In genomic region chr20:58621906-58622548, GRCh38 we compare ENCODE assay signal across 19 cellular contexts. TPM values are rescaled to one million over a fixed set of nuclear protein-coding genes. Genes with fewer than 3 reads are reported as not detected.
A peak's percentile ranks its signal among the peaks of the same experiment; 100 is the strongest.
DNase-seq lines count a peak whose midpoint lies in the region; ATAC-seq, FAIRE-seq and TF ChIP-seq lines count a peak whose summit lies in the region.
"Had no signal": no experiment of that assay in that cellular context is flagged by ENCODE, and none has a peak within 500 bp of the region (broad histone marks: within the 10 kb centered on the region; RNA-seq: fewer than 3 reads in every experiment).

No MANE protein-coding gene starts in this region.

- H3K9me3 ChIP-seq in BE2C (no peaks in the 10 kb centered on the region), GM12878 (replicated peaks; ENCODE audit: control insufficient read depth, insufficient read depth, low read length) (no peaks in the 10 kb centered on the region), mesenchymal stem cell (ENCODE audit: control insufficient read depth, low read length) (peaks cover 3% of the 10 kb centered on the region)

- no peak for FAIRE-seq in GM12878 (lab: Jason Lieb, UNC)
- FAIRE-seq: endometrium had no signal

- CTCF ChIA-PET in GM12878 (lab: Yijun Ruan, JAX): no interaction called here

- in situ Hi-C loops in GM12878 (cut with MboI): no loop called here

- SMC1A ChIA-PET in GM12878 (lab: Charles Lee; ENCODE audit: uncharacterized antibody, unreplicated experiment): no interaction called here

- no peak for TF ChIP-seq POLR2A in GM12878 (IDR thresholded peaks at IDR 0.05; ENCODE audit: low read depth, low read length)

- H2BK12ac ChIP-seq in mesenchymal stem cell (ENCODE audit: low read length in 2 of 2): peak overlapping the region; percentile 50 to 68

- H4K91ac ChIP-seq in mesenchymal stem cell (ENCODE audit: low read length): no peak overlapping the region

- H3K27me3 ChIP-seq in BE2C (no peaks in the 10 kb centered on the region), GM12878 (replicated peaks in 1 of 2; ENCODE audit: control insufficient read depth in 2 of 2, insufficient read depth in 2 of 2, low read length in 1 of 2) (peaks cover 0 to 3% of the 10 kb centered on the region in 2 experiments; a peak in 2 of 4 replicates), mesenchymal stem cell (ENCODE audit: control insufficient read depth in 1 of 2, insufficient read depth in 1 of 2, low read length in 2 of 2) (no peaks in the 10 kb centered on the region)

- intact Hi-C loops in GM12878 (cut with micrococcal nuclease; ENCODE audit: unreplicated experiment): no loop called here

- peaks cover 5% of the 10 kb centered on the region; the same call in 1 of the 2 replicates for H4K20me1 ChIP-seq in GM12878 (ENCODE audit: control insufficient read depth, insufficient read depth)

- no peak overlapping the region for H3K18ac ChIP-seq in mesenchymal stem cell (ENCODE audit: low read depth in 1 of 2, low read length in 2 of 2)

- no peak overlapping the region for H3K4me2 ChIP-seq in GM12878 (ENCODE audit: control insufficient read depth, insufficient read depth)
- no peak overlapping the region for H3K4me2 ChIP-seq in mesenchymal stem cell (ENCODE audit: low read length, poor library complexity, severe bottlenecking)

- POLR2A ChIA-PET in GM12878 (lab: Charles Lee): no interaction called here

- H3K4me1 ChIP-seq in BE2C: peaks cover 9% of the 10 kb centered on the region
- peaks cover 3% of the 10 kb centered on the region for H3K4me1 ChIP-seq in GM12878 (ENCODE audit: control insufficient read depth, insufficient read depth, low read length)
- H3K4me1 ChIP-seq in mesenchymal stem cell (ENCODE audit: control insufficient read depth, insufficient read depth, low read depth, low read length): peaks cover 36% of the 10 kb centered on the region
- H3K4me1 ChIP-seq: left ventricle myocardium inferior had no signal

- DNase-seq in BE2C (no peak), HFF-Myc (ENCODE audit: extremely low read depth, low read depth) (no peak), GM12878 (ENCODE audit: low read depth, low spot score) (no peak), mesenchymal stem cell (no peak), D341Med (ENCODE audit: low spot score) (no peak), glomerular visceral epithelial cell (ENCODE audit: extremely low spot score) (no peak)
- no peak for DNase-seq in activated naive CD4-positive, alpha-beta T cell treated with anti-CD3 and anti-CD28 coated beads, Interleukin-2, amount 50 U/mL, for 72 hours (ENCODE audit: low spot score in 2 of 2)
- DNase-seq: caudate nucleus; CD8-positive, alpha-beta T cell; head of caudate nucleus; left ventricle myocardium inferior; naive B cell; NCI-H226; right cardiac atrium; stimulated activated CD4-positive, alpha-beta T cell treated with anti-CD3 and anti-CD28 coated beads, Interleukin-4, amount 100 ng/mL, for 24 hours; stimulated activated naive B cell treated with anti-CD40 and anti-IgM and Interleukin-4, amounts not matched to agents 10 μg/mL and 1 μg/mL and 100 μg/mL, for 72 hours had no signal

- BruUV-seq in GM12878 (replicated peaks; lab: Mats Ljungman, UMichigan): no TSS peak

- H3K4ac ChIP-seq in mesenchymal stem cell (ENCODE audit: low read depth in 1 of 2, low read length in 2 of 2): no peak overlapping the region

- no peak overlapping the region for H2AFZ ChIP-seq in GM12878 (ENCODE audit: control insufficient read depth, low read depth, low read length)
- H2AFZ ChIP-seq in mesenchymal stem cell (ENCODE audit: low read depth, low read length): no peak overlapping the region

- H3K79me1 ChIP-seq in mesenchymal stem cell (replicated peaks; ENCODE audit: low read length, poor library complexity, severe bottlenecking): no peaks in the 10 kb centered on the region

- 60% methylated on average over 9 of the region's 9 CpGs for WGBS in GM12878 (ENCODE audit: insufficient coverage, insufficient replicate concordance, low lambda C conversion rate, missing lambda C conversion rate)
- 95% methylated on average over 9 of the region's 9 CpGs for WGBS in mesenchymal stem cell

- no peaks in the 10 kb centered on the region for H3K36me3 Mint-ChIP-seq in activated naive CD4-positive, alpha-beta T cell treated with anti-CD3 and anti-CD28 coated beads, Interleukin-2, amount 50 U/mL, for 72 hours
- H3K36me3 Mint-ChIP-seq: CD8-positive, alpha-beta T cell; naive B cell had no signal

- no peak overlapping the region for H2BK5ac ChIP-seq in mesenchymal stem cell (ENCODE audit: low read depth, low read length, poor library complexity, severe bottlenecking)

- no peak for TF ChIP-seq EP300 in GM12878 (IDR thresholded peaks at IDR 0.05; ENCODE audit: borderline replicate concordance in 1 of 2, control insufficient read depth in 1 of 2, low read depth in 2 of 2, low read length in 2 of 2)

- H3K27ac ChIP-seq in GM12878 (ENCODE audit: control insufficient read depth, insufficient read depth): no peak overlapping the region
- peak overlapping the region; percentile 9 for H3K27ac ChIP-seq in mesenchymal stem cell (ENCODE audit: low read length, poor library complexity, severe bottlenecking)
- H3K27ac ChIP-seq: left ventricle myocardium inferior, SK-N-MC had no signal

- peak; percentile 43; the same call in 1 of the 3 replicates for ATAC-seq in GM12878
- no peak for ATAC-seq in activated naive CD4-positive, alpha-beta T cell treated with anti-CD3 and anti-CD28 coated beads, Interleukin-2, amount 50 U/mL, for 72 hours
- ATAC-seq in HG02571 (IDR thresholded peaks at IDR 0.05; ENCODE audit: unreplicated experiment): no peak
- ATAC-seq: CD8-positive, alpha-beta T cell; right cardiac atrium; stimulated activated naive B cell treated with anti-CD40 and anti-IgM and Interleukin-4, amounts not matched to agents 10 μg/mL and 1 μg/mL and 100 μg/mL, for 72 hours had no signal

- H3K9ac ChIP-seq in GM12878 (ENCODE audit: control insufficient read depth, insufficient read depth, low read length): no peak overlapping the region
- H3K9ac ChIP-seq in mesenchymal stem cell (ENCODE audit: low read length): no peak overlapping the region

- H3K23ac ChIP-seq in mesenchymal stem cell (ENCODE audit: low read length in 2 of 2): no peak overlapping the region

- no peak overlapping the region for H3K4me3 ChIP-seq in BE2C (ENCODE audit: low read depth, low read length)
- no peak overlapping the region for H3K4me3 ChIP-seq in HFF-Myc (replicated peaks; ENCODE audit: low read depth, low read length)
- no peak overlapping the region for H3K4me3 ChIP-seq in GM12878
- H3K4me3 ChIP-seq in mesenchymal stem cell (ENCODE audit: insufficient read depth in 1 of 2, low read depth in 1 of 2, low read length in 2 of 2): no peak overlapping the region
- H3K4me3 ChIP-seq: left ventricle myocardium inferior, SK-N-MC had no signal

- no peak overlapping the region for H4K8ac ChIP-seq in mesenchymal stem cell (ENCODE audit: low read length)

- peak overlapping the region; percentile 84 for H2AK5ac ChIP-seq in mesenchymal stem cell (ENCODE audit: low read length, severe bottlenecking)

- TF ChIP-seq CTCF in BE2C (IDR thresholded peaks at IDR 0.05; ENCODE audit: low read depth, low read length): peak; percentile 29; the same call in 1 of the 2 replicates
- peak; percentile 21 for TF ChIP-seq CTCF in HFF-Myc (IDR thresholded peaks at IDR 0.05; ENCODE audit: low read depth, low read length, missing control alignments)
- peak in 2 of 3 experiments; percentile 33 to 38; a peak in 2 of 6 replicates for TF ChIP-seq CTCF in GM12878 (IDR thresholded peaks at IDR 0.05 in 2 of 3, conservative IDR thresholded peaks at IDR 0.05 in 1 of 3; ENCODE audit: control insufficient read depth in 2 of 3, extremely low read depth in 1 of 3, insufficient read depth in 1 of 3, low read depth in 3 of 3, low read length in 3 of 3)

- H3K36me3 ChIP-seq in BE2C (no peaks in the 10 kb centered on the region), GM12878 (ENCODE audit: control insufficient read depth in 2 of 2, insufficient read depth in 2 of 2, low read length in 1 of 2) (no peaks in the 10 kb centered on the region), mesenchymal stem cell (ENCODE audit: control insufficient read depth in 1 of 2, insufficient read depth in 2 of 2, low read depth in 1 of 2, low read length in 2 of 2) (no peaks in the 10 kb centered on the region)
- H3K36me3 ChIP-seq: left ventricle myocardium inferior had no signal

- RAD21 ChIA-PET in GM12878 (lab: Charles Lee; ENCODE audit: unreplicated experiment): no interaction called here

- peak overlapping the region; percentile 82 for H2BK15ac ChIP-seq in mesenchymal stem cell (ENCODE audit: low read depth, poor library complexity, severe bottlenecking)

- H3K27ac Mint-ChIP-seq in activated naive CD4-positive, alpha-beta T cell treated with anti-CD3 and anti-CD28 coated beads, Interleukin-2, amount 50 U/mL, for 72 hours: no peak overlapping the region
- H3K27ac Mint-ChIP-seq: CD8-positive, alpha-beta T cell; naive B cell; stimulated activated naive B cell treated with anti-CD40 and anti-IgM and Interleukin-4, amounts not matched to agents 10 μg/mL and 1 μg/mL and 100 μg/mL, for 72 hours had no signal

- H2BK120ac ChIP-seq in mesenchymal stem cell (ENCODE audit: low read depth, low read length): no peak overlapping the region

- H3K79me2 ChIP-seq in GM12878 (ENCODE audit: control insufficient read depth, insufficient read depth, low read length): no peaks in the 10 kb centered on the region

- peaks cover 0 to 4% of the 10 kb centered on the region in 2 donors for H3K9me3 Mint-ChIP-seq in activated naive CD4-positive, alpha-beta T cell treated with anti-CD3 and anti-CD28 coated beads, Interleukin-2, amount 50 U/mL, for 72 hours

- TF ChIP-seq RAD21 in GM12878 (IDR thresholded peaks at IDR 0.05; ENCODE audit: insufficient read depth, low read depth, low read length): no peak

- H3K14ac ChIP-seq in mesenchymal stem cell (ENCODE audit: low read length in 2 of 2): no peak overlapping the region

RNA-seq across cellular contexts. Expression of gene STX16, which starts 29.1 kb away (rescaled TPM):
- 83.5 TPM for polyA plus RNA-seq in BE2C (2012; ENCODE audit: insufficient read depth, insufficient read length, low read depth)
- 111 and 113 TPM in 2 replicates for total RNA-seq in GM12878 (2013; cell fraction: nucleolus; rRNA removed)
- 18.7 and 22.8 TPM in 2 replicates for total RNA-seq in GM12878 (2014; rRNA removed)
- total RNA-seq in GM12878 (2014; rRNA removed; fragmentation: Illumina TruSeq; extraction: Trizol): 21.7 and 22.4 TPM in 2 replicates
- total RNA-seq in GM12878 (2021): 44.9 and 49.4 TPM in 2 replicates
- polyA plus RNA-seq in GM12878 (2011; ENCODE audit: low read depth): 36.0 TPM
- polyA plus RNA-seq in GM12878 (2011; rRNA removed): 66.6 and 83.2 TPM in 2 replicates
- 46.1 and 49.4 TPM in 2 replicates for polyA plus RNA-seq in GM12878 (2011; cell fraction: cytosol; rRNA removed)
- polyA plus RNA-seq in GM12878 (2011; cell fraction: nucleus; rRNA removed): 110 and 121 TPM in 2 replicates
- polyA plus RNA-seq in GM12878 (2012): 51.8 and 60.4 TPM in 2 replicates
- polyA plus RNA-seq in GM12878 (2014; fragmentation: Illumina TruSeq; extraction: Trizol): 54.4 and 66.8 TPM in 2 replicates
- polyA plus RNA-seq in GM12878 (2014; fragmentation: Nextera tagmentation; extraction: Ambion mirVana): 10 to 100 TPM in 1 of 2 experiments, 1 to 10 TPM in 1; 6.3 to 11.1 TPM
- 64.3 and 68.4 TPM in 2 replicates for polyA plus RNA-seq in GM12878 (2014; rRNA removed)
- 10 to 100 TPM; 34.9 to 36.7 TPM for polyA plus RNA-seq in GM12878 (2016; fragmentation: Nextera tagmentation; extraction: Ambion mirVana)
- 24.7 and 43.2 TPM in 2 replicates for polyA minus RNA-seq in GM12878 (2011; rRNA and poly(A)+ RNA removed)
- 8.6 and 18.4 TPM in 2 replicates for polyA minus RNA-seq in GM12878 (2011; cell fraction: cytosol; rRNA and poly(A)+ RNA removed)
- polyA minus RNA-seq in GM12878 (2011; cell fraction: nucleus; rRNA and poly(A)+ RNA removed): 21.6 and 32.1 TPM in 2 replicates
- 42.4 TPM for polyA plus RNA-seq in mesenchymal stem cell (2013, experiment 1 of 2)
- polyA plus RNA-seq in mesenchymal stem cell (2013, experiment 2 of 2): 40.7 TPM
- 100 to 1,000 TPM; 130 to 135 TPM for total RNA-seq in activated naive CD4-positive, alpha-beta T cell treated with anti-CD3 and anti-CD28 coated beads, Interleukin-2, amount 50 U/mL, for 72 hours
